3 cellular contexts compared by ENCODE assay signal in the genomic region with DNA sequence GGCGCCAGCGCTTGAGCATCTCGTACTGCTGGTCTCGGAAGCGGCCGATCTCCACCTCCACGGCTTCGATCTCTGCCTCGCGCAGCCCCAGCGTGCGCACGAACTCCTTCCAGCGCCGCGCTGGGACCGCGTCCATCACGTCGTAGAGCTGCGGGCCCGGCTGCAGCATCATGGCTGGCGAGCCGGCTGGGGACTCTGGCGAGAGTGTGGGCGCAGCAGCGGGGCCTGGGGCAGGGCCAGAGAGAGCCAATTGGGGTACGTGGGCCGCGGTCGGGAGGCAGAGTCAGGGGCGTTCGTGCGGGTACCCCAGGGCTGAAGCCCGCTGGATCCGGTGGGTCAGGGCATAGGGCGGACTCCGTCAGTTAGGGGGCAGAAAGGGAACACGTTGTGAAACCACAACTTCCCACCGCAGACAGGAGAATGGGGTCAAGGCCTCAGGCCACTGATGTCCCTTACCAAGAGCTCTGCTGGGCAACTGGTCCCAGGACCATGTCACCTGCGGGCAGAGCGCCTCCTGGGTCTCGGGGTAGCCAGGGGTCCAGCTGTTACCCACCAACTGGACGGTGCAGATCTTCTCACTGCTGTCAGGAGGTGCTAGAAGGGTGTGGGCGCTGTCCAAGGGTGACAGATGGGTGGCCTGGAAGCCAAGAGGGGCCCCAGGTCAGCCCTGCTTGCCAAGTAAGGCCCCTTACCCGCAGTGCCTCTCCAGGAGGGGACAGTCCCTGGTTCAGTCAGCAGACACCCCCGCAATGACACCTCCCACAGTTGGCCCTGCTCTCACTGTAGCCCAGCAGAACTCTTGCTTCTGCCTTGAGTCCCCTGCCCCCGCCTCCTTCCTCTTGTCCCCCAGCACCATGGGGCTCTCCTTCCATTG.
A peak's percentile ranks its signal among the peaks of the same experiment; 100 is the strongest.
TF ChIP-seq lines count a peak whose summit lies in the region.

No MANE protein-coding gene starts in this region.

TF ChIP-seq in WTC11, 78 proteins besides CTCF, POLR2A, EP300 and RAD21:
- TF ChIP-seq ZNF232 (CRISPR knock-in tag; IDR thresholded peaks at IDR 0.05) (no peak), ZNF396 (CRISPR knock-in tag; IDR thresholded peaks at IDR 0.05; ENCODE audit: borderline replicate concordance) (no peak), ZNF138 (CRISPR knock-in tag; conservative IDR thresholded peaks at IDR 0.05) (no peak), RORB (CRISPR knock-in tag; IDR thresholded peaks at IDR 0.05) (no peak), HMGA2 (CRISPR knock-in tag; IDR thresholded peaks at IDR 0.05) (no peak), ZNF317 (CRISPR knock-in tag; IDR thresholded peaks at IDR 0.05; ENCODE audit: borderline replicate concordance, low read depth) (no peak), PRRX2 (CRISPR knock-in tag; IDR thresholded peaks at IDR 0.05) (no peak), SMAD3 (CRISPR knock-in tag; IDR thresholded peaks at IDR 0.05; ENCODE audit: borderline replicate concordance) (no peak), NFE2L1 (CRISPR knock-in tag; IDR thresholded peaks at IDR 0.05) (no peak)
- TF ChIP-seq, protein P1, sequence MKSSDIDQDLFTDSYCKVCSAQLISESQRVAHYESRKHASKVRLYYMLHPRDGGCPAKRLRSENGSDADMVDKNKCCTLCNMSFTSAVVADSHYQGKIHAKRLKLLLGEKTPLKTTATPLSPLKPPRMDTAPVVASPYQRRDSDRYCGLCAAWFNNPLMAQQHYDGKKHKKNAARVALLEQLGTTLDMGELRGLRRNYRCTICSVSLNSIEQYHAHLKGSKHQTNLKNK (CRISPR knock-in tag; IDR thresholded peaks at IDR 0.05) = no peak
- TF ChIP-seq, protein P2, sequence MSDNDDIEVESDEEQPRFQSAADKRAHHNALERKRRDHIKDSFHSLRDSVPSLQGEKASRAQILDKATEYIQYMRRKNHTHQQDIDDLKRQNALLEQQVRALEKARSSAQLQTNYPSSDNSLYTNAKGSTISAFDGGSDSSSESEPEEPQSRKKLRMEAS (CRISPR knock-in tag; IDR thresholded peaks at IDR 0.05) = no peak
- TF ChIP-seq, protein P3, sequence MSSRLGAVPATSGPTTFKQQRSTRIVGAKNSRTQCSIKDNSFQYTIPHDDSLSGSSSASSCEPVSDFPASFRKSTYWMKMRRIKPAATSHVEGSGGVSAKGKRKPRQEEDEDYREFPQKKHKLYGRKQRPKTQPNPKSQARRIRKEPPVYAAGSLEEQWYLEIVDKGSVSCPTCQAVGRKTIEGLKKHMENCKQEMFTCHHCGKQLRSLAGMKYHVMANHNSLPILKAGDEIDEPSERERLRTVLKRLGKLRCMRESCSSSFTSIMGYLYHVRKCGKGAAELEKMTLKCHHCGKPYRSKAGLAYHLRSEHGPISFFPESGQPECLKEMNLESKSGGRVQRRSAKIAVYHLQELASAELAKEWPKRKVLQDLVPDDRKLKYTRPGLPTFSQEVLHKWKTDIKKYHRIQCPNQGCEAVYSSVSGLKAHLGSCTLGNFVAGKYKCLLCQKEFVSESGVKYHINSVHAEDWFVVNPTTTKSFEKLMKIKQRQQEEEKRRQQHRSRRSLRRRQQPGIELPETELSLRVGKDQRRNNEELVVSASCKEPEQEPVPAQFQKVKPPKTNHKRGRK (CRISPR knock-in tag; IDR thresholded peaks at IDR 0.05; ENCODE audit: borderline replicate concordance) = no peak
- TF ChIP-seq, protein P4, sequence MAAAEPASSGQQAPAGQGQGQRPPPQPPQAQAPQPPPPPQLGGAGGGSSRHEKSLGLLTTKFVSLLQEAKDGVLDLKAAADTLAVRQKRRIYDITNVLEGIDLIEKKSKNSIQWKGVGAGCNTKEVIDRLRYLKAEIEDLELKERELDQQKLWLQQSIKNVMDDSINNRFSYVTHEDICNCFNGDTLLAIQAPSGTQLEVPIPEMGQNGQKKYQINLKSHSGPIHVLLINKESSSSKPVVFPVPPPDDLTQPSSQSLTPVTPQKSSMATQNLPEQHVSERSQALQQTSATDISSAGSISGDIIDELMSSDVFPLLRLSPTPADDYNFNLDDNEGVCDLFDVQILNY (CRISPR knock-in tag; IDR thresholded peaks at IDR 0.05) = no peak
- TF ChIP-seq, protein P5, sequence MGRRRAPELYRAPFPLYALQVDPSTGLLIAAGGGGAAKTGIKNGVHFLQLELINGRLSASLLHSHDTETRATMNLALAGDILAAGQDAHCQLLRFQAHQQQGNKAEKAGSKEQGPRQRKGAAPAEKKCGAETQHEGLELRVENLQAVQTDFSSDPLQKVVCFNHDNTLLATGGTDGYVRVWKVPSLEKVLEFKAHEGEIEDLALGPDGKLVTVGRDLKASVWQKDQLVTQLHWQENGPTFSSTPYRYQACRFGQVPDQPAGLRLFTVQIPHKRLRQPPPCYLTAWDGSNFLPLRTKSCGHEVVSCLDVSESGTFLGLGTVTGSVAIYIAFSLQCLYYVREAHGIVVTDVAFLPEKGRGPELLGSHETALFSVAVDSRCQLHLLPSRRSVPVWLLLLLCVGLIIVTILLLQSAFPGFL (CRISPR knock-in tag; IDR thresholded peaks at IDR 0.05; ENCODE audit: borderline replicate concordance) = no peak

TF ChIP-seq in K562, 482 proteins besides CTCF, POLR2A, EP300 and RAD21 (continues in another document):
- TF ChIP-seq, protein P6, sequence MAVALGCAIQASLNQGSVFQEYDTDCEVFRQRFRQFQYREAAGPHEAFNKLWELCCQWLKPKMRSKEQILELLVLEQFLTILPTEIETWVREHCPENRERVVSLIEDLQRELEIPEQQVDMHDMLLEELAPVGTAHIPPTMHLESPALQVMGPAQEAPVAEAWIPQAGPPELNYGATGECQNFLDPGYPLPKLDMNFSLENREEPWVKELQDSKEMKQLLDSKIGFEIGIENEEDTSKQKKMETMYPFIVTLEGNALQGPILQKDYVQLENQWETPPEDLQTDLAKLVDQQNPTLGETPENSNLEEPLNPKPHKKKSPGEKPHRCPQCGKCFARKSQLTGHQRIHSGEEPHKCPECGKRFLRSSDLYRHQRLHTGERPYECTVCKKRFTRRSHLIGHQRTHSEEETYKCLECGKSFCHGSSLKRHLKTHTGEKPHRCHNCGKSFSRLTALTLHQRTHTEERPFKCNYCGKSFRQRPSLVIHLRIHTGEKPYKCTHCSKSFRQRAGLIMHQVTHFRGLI (CRISPR knock-in tag; IDR thresholded peaks at IDR 0.05) = no peak
- TF ChIP-seq, protein P7, sequence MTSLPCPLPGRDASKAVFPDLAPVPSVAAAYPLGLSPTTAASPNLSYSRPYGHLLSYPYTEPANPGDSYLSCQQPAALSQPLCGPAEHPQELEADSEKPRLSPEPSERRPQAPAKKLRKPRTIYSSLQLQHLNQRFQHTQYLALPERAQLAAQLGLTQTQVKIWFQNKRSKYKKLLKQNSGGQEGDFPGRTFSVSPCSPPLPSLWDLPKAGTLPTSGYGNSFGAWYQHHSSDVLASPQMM (CRISPR knock-in tag; IDR thresholded peaks at IDR 0.05) = no peak
- TF ChIP-seq, protein P8, sequence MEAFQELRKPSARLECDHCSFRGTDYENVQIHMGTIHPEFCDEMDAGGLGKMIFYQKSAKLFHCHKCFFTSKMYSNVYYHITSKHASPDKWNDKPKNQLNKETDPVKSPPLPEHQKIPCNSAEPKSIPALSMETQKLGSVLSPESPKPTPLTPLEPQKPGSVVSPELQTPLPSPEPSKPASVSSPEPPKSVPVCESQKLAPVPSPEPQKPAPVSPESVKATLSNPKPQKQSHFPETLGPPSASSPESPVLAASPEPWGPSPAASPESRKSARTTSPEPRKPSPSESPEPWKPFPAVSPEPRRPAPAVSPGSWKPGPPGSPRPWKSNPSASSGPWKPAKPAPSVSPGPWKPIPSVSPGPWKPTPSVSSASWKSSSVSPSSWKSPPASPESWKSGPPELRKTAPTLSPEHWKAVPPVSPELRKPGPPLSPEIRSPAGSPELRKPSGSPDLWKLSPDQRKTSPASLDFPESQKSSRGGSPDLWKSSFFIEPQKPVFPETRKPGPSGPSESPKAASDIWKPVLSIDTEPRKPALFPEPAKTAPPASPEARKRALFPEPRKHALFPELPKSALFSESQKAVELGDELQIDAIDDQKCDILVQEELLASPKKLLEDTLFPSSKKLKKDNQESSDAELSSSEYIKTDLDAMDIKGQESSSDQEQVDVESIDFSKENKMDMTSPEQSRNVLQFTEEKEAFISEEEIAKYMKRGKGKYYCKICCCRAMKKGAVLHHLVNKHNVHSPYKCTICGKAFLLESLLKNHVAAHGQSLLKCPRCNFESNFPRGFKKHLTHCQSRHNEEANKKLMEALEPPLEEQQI (IDR thresholded peaks at IDR 0.05) = no peak
- TF ChIP-seq, protein P9, sequence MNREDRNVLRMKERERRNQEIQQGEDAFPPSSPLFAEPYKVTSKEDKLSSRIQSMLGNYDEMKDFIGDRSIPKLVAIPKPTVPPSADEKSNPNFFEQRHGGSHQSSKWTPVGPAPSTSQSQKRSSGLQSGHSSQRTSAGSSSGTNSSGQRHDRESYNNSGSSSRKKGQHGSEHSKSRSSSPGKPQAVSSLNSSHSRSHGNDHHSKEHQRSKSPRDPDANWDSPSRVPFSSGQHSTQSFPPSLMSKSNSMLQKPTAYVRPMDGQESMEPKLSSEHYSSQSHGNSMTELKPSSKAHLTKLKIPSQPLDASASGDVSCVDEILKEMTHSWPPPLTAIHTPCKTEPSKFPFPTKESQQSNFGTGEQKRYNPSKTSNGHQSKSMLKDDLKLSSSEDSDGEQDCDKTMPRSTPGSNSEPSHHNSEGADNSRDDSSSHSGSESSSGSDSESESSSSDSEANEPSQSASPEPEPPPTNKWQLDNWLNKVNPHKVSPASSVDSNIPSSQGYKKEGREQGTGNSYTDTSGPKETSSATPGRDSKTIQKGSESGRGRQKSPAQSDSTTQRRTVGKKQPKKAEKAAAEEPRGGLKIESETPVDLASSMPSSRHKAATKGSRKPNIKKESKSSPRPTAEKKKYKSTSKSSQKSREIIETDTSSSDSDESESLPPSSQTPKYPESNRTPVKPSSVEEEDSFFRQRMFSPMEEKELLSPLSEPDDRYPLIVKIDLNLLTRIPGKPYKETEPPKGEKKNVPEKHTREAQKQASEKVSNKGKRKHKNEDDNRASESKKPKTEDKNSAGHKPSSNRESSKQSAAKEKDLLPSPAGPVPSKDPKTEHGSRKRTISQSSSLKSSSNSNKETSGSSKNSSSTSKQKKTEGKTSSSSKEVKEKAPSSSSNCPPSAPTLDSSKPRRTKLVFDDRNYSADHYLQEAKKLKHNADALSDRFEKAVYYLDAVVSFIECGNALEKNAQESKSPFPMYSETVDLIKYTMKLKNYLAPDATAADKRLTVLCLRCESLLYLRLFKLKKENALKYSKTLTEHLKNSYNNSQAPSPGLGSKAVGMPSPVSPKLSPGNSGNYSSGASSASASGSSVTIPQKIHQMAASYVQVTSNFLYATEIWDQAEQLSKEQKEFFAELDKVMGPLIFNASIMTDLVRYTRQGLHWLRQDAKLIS (CRISPR knock-in tag; IDR thresholded peaks at IDR 0.05) = no peak
- TF ChIP-seq SMARCE1 (IDR thresholded peaks at IDR 0.05) = no peak
- TF ChIP-seq HNRNPL (IDR thresholded peaks at IDR 0.05; ENCODE audit: low read depth, low read length) = 0 out of 2 replicates have a peak, but pooled peaks have one; percentile 26

TF ChIP-seq in HEK293T, 16 proteins besides CTCF, POLR2A, EP300 and RAD21:
- TF ChIP-seq ARNT (IDR thresholded peaks at IDR 0.05) (no peak), FOXK2 (IDR thresholded peaks at IDR 0.05) (no peak), FOXA1 (IDR thresholded peaks at IDR 0.05) (no peak), SUZ12 (IDR thresholded peaks at IDR 0.05) (no peak), ZNF384 (IDR thresholded peaks at IDR 0.05) (no peak), NFRKB (IDR thresholded peaks at IDR 0.05) (no peak), L3MBTL2 (conservative IDR thresholded peaks at IDR 0.05) (no peak), CTBP1 (IDR thresholded peaks at IDR 0.05; ENCODE audit: borderline replicate concordance) (no peak), BHLHE40 (IDR thresholded peaks at IDR 0.05; ENCODE audit: borderline replicate concordance) (no peak), FOXM1 (IDR thresholded peaks at IDR 0.05; ENCODE audit: borderline replicate concordance) (no peak)
- TF ChIP-seq, protein P10, sequence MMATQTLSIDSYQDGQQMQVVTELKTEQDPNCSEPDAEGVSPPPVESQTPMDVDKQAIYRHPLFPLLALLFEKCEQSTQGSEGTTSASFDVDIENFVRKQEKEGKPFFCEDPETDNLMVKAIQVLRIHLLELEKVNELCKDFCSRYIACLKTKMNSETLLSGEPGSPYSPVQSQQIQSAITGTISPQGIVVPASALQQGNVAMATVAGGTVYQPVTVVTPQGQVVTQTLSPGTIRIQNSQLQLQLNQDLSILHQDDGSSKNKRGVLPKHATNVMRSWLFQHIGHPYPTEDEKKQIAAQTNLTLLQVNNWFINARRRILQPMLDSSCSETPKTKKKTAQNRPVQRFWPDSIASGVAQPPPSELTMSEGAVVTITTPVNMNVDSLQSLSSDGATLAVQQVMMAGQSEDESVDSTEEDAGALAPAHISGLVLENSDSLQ (IDR thresholded peaks at IDR 0.05) = no peak
